ENCODE assay signal across 32 cellular contexts in the genomic region with DNA sequence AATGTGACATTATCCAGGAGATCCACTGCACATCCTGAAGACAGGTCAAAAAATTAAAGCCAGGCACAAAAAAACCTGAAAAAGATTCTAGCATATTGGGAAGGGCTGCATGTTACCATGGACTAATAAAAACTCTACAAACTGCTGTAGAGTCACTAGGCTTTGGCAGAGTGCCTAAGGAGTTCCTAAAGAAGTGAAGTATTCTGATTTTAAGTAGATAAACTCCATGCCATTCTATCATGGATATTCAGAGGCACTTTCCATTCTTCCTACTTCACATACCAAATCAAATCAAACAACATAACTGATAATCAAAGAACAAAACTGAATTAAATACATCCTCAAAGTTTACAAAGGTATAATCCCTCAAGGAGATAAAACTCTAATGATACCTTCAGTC.
"Had no signal": no experiment of that assay in that cellular context is flagged by ENCODE, and none has a peak within 500 bp of the region (broad histone marks: within the 10 kb centered on the region; RNA-seq: fewer than 3 reads in every experiment).

No MANE protein-coding gene starts in this region.

- H3K27me3 Mint-ChIP-seq: activated T-helper 17 cell treated with anti-CD3 and anti-CD28 coated beads, Interleukin-2, amount 50 U/mL, for 72 hours had no signal

- H3K36me3 Mint-ChIP-seq: activated naive CD8-positive, alpha-beta T cell treated with anti-CD3 and anti-CD28 coated beads for 36 hours had no signal

- H3K4me3 ChIP-seq: MG63, PC-9 had no signal

- H3K27ac Mint-ChIP-seq: activated CD4-positive, alpha-beta T cell treated with anti-CD3 and anti-CD28 coated beads, Interleukin-2, amount 10 ng/mL, durations not matched to agents 24 days and 14 days; activated CD8-positive, alpha-beta T cell treated with anti-CD3 and anti-CD28 coated beads for 36 hours; activated naive CD8-positive, alpha-beta T cell treated with anti-CD3 and anti-CD28 coated beads for 36 hours; activated T-cell treated with anti-CD3 and anti-CD28 coated beads, Interleukin-2, amount 50 U/mL, for 72 hours; activated T-helper 17 cell treated with anti-CD3 and anti-CD28 coated beads, Interleukin-2, amount 50 U/mL, for 72 hours had no signal

- H3K4me3 Mint-ChIP-seq: activated CD4-positive, alpha-beta T cell treated with anti-CD3 and anti-CD28 coated beads, Interleukin-2, amount 10 ng/mL, durations not matched to agents 24 days and 14 days; activated CD8-positive, alpha-beta T cell treated with anti-CD3 and anti-CD28 coated beads for 36 hours; activated naive CD8-positive, alpha-beta T cell treated with anti-CD3 and anti-CD28 coated beads for 36 hours; activated T-cell treated with anti-CD3 and anti-CD28 coated beads, Interleukin-2, amount 50 U/mL, for 72 hours; activated T-helper 17 cell treated with anti-CD3 and anti-CD28 coated beads, Interleukin-2, amount 50 U/mL, for 72 hours had no signal

- H3K27ac ChIP-seq: brain microvascular endothelial cell, PC-9, RWPE1 had no signal

- H3K9me3 Mint-ChIP-seq: activated CD4-positive, alpha-beta T cell treated with anti-CD3 and anti-CD28 coated beads, Interleukin-2, amount 10 ng/mL, durations not matched to agents 24 days and 14 days; activated CD8-positive, alpha-beta T cell treated with anti-CD3 and anti-CD28 coated beads for 36 hours; activated naive CD8-positive, alpha-beta T cell treated with anti-CD3 and anti-CD28 coated beads for 36 hours; activated T-cell treated with anti-CD3 and anti-CD28 coated beads, Interleukin-2, amount 50 U/mL, for 72 hours; activated T-helper 17 cell treated with anti-CD3 and anti-CD28 coated beads, Interleukin-2, amount 50 U/mL, for 72 hours had no signal

- H3K9me3 ChIP-seq: MG63 had no signal

- DNase-seq: activated CD4-positive, alpha-beta T cell treated with anti-CD3 and anti-CD28 coated beads, Interleukin-2, amount 10 ng/mL, durations not matched to agents 24 days and 14 days; activated CD4-positive, alpha-beta T cell treated with anti-CD3 and anti-CD28 coated beads, Interleukin-2, amount 50 U/mL, for 4 hours; activated CD8-positive, alpha-beta T cell treated with anti-CD3 and anti-CD28 coated beads for 36 hours; activated effector memory CD4-positive, alpha-beta T cell treated with anti-CD3 and anti-CD28 coated beads, Interleukin-2, amount 50 U/mL, for 16 hours; activated naive CD4-positive, alpha-beta T cell; activated naive CD4-positive, alpha-beta T cell treated with anti-CD3 and anti-CD28 coated beads, Interleukin-2, amount 50 U/mL, for 16 hours; activated naive CD8-positive, alpha-beta T cell treated with anti-CD3 and anti-CD28 coated beads for 36 hours; activated T-cell treated with anti-CD3 and anti-CD28 coated beads, Interleukin-2, amount 50 U/mL, for 1 hour; activated T-cell treated with anti-CD3 and anti-CD28 coated beads, Interleukin-2, amount 50 U/mL, for 72 hours; amniotic stem cell; aorta; brain microvascular endothelial cell; central memory CD4-positive, alpha-beta T cell; Kasumi-1; KG1; MG63; NCI-H1048; NCI-H1105 treated with DMSO at 0.1 percent for 48 hours; NCI-H1436; NCI-H1694 treated with DMSO at 0.1 percent for 48 hours; NCI-H2029; NCI-H510A; NCI-H526; NCI-H748 treated with DMSO at 0.1 percent for 48 hours; NK-92 treated with Interleukin-12 subunit alpha and Interleukin-12 subunit beta, amount 100 ng/mL, for 24 hours; PC-9; SW 1271; T-helper 1 cell; T-helper 2 cell; T1000 had no signal

- H3K36me3 ChIP-seq: brain microvascular endothelial cell, MG63 had no signal
